8 cellular contexts compared by ENCODE assay signal in genomic region chr12:45726594-45727300, GRCh38. TPM values are rescaled to one million over a fixed set of nuclear protein-coding genes. Genes with fewer than 3 reads are reported as not detected.
DNase-seq lines count a peak whose midpoint lies in the region; ATAC-seq, FAIRE-seq and TF ChIP-seq lines count a peak whose summit lies in the region.

No MANE protein-coding gene starts in this region.

- H3K4me1 ChIP-seq in SK-N-SH (ENCODE audit: control insufficient read depth in 1 of 2, insufficient read depth in 2 of 2, low read depth in 1 of 2, low read length in 1 of 2) (peaks cover 2 to 10% of the 10 kb centered on the region in 2 experiments; a peak in 3 of 4 replicates), small intestine (ENCODE audit: control insufficient read depth in 2 of 2, insufficient read depth in 1 of 2, low read depth in 1 of 2, low read length in 1 of 2) (peaks cover 0 to 2% of the 10 kb centered on the region in 2 donors)

- H3K27me3 ChIP-seq in H7 (ENCODE audit: control insufficient read depth, insufficient read depth, low read length), result no peaks in the 10 kb centered on the region
- H3K27me3 ChIP-seq in SK-N-SH (ENCODE audit: insufficient read depth), result no peaks in the 10 kb centered on the region
- H3K27me3 ChIP-seq in small intestine (ENCODE audit: control insufficient read depth in 2 of 2, insufficient read depth in 2 of 2, low read length in 2 of 2), result no peaks in the 10 kb centered on the region

- no peaks in the 10 kb centered on the region for H3K36me3 ChIP-seq in H7 (replicated peaks; ENCODE audit: control insufficient read depth, insufficient read depth, low read length)
- H3K36me3 ChIP-seq in SK-N-SH (replicated peaks in 1 of 2; ENCODE audit: control insufficient read depth in 1 of 2, insufficient read depth in 2 of 2, low read length in 1 of 2), result no peaks in the 10 kb centered on the region
- no peaks in the 10 kb centered on the region for H3K36me3 ChIP-seq in small intestine (ENCODE audit: control insufficient read depth in 2 of 2, insufficient read depth in 2 of 2, low read length in 2 of 2)

- H3K79me2 ChIP-seq in SK-N-SH (ENCODE audit: insufficient read depth), result peaks cover 58% of the 10 kb centered on the region

- peaks cover 35% of the 10 kb centered on the region for H3F3A ChIP-seq in SK-N-SH (replicated peaks; ENCODE audit: insufficient read depth)

- DNase-seq in AG04449 (ENCODE audit: low read depth, low spot score) (no peak), H7 (peak; percentile 57), SK-N-SH (peak; percentile 55), iPS-NIHi7 (ENCODE audit: extremely low spot score) (peak; percentile 35), small intestine (peak; percentile 9)

- no peak for FAIRE-seq in small intestine (lab: Jason Lieb, UNC)

- H4K20me1 ChIP-seq in SK-N-SH (ENCODE audit: insufficient read depth), result peaks cover 11% of the 10 kb centered on the region

- TF ChIP-seq RAD21 in SK-N-SH (IDR thresholded peaks at IDR 0.05; ENCODE audit: low read length), result no peak

- H3K9ac ChIP-seq in SK-N-SH, result peak overlapping the region; percentile 97

- CTCF ChIA-PET in AG04449 (lab: Yijun Ruan, JAX), result interaction anchor here (0.7 to 4.0 kb wide), 12 partner anchors 11 to 556 kb away, joined by 3 to 50 read pairs (median 5); no protein-coding TSS in a partner anchor
- CTCF ChIA-PET in SK-N-SH (lab: Yijun Ruan, JAX), result interaction anchor here (0.6 to 9.2 kb wide), 23 partner anchors 11 to 595 kb away, joined by 3 to 70 read pairs (median 5); partner anchors contain the start of genes ANO6 and SCAF11

- H3K9me3 ChIP-seq in SK-N-SH, result no peaks in the 10 kb centered on the region
- no peaks in the 10 kb centered on the region for H3K9me3 ChIP-seq in small intestine (ENCODE audit: control insufficient read depth, low read depth)

- H3K4me3 ChIP-seq in AG04449 (ENCODE audit: low read depth, low read length) (peak overlapping the region; percentile 78), H7 (ENCODE audit: insufficient read depth, low read depth, low read length) (peak overlapping the region; percentile 90), SK-N-SH (ENCODE audit: low read depth in 2 of 2, low read length in 1 of 2) (peak overlapping the region; percentile 90 to 93), small intestine (ENCODE audit: low read depth in 1 of 2, low read length in 2 of 2) (peak overlapping the region; percentile 72 to 86)

- no peak for ATAC-seq in GM21447 (IDR thresholded peaks at IDR 0.05; ENCODE audit: unreplicated experiment)
- ATAC-seq in GM21367 (IDR thresholded peaks at IDR 0.05; ENCODE audit: unreplicated experiment), result no peak

- POLR2A ChIA-PET in AG04449 (lab: Yijun Ruan, JAX), result interaction anchor here (0.8 to 1.7 kb wide), 4 partner anchors 179 to 511 kb away, joined by 3 to 8 read pairs (median 3); partner anchors contain the start of gene ANO6
- POLR2A ChIA-PET in SK-N-SH (lab: Yijun Ruan, JAX), result interaction anchor here (1.1 to 2.7 kb wide), 2 partner anchors 13 to 511 kb away, joined by 3 to 8 read pairs; partner anchors contain the start of gene ANO6

- no peaks in the 10 kb centered on the region for H3K9me3 Mint-ChIP-seq in brain

- no peaks in the 10 kb centered on the region for H3K9me2 ChIP-seq in SK-N-SH

- peaks cover 19% of the 10 kb centered on the region for H3K27me3 Mint-ChIP-seq in brain

- H3K4me3 Mint-ChIP-seq in brain, result peak overlapping the region; percentile 97 to 100 (median 99)

- H2AFZ ChIP-seq in SK-N-SH (ENCODE audit: low read depth), result peak overlapping the region; percentile 96

- no peak for TF ChIP-seq EP300 in SK-N-SH (IDR thresholded peaks at IDR 0.05; ENCODE audit: borderline replicate concordance in 1 of 2, low read depth in 1 of 2, low read length in 1 of 2)

- H3K27ac ChIP-seq in SK-N-SH (ENCODE audit: low read depth in 2 of 2, low read length in 1 of 2) (peak overlapping the region; percentile 94 to 99), small intestine (ENCODE audit: low read depth in 1 of 2, low read length in 1 of 2) (peak overlapping the region; percentile 93 to 99)

- H3K4me1 Mint-ChIP-seq in brain, result peaks cover 38% of the 10 kb centered on the region

- peaks cover 5% of the 10 kb centered on the region for H3K36me3 Mint-ChIP-seq in brain

- H3K27ac Mint-ChIP-seq in brain, result peak overlapping the region; percentile 90 to 100 (median 100)

- TF ChIP-seq CTCF in AG04449 (IDR thresholded peaks at IDR 0.05; ENCODE audit: insufficient read depth, low read length, missing control alignments) (no peak), SK-N-SH (IDR thresholded peaks at IDR 0.05) (0 out of 2 replicates have a peak, but pooled peaks have one; percentile 2), brain (conservative IDR thresholded peaks at IDR 0.05) (no peak)

- 1% methylated on average over 30 of the region's 42 CpGs for WGBS in SK-N-SH (ENCODE audit: low lambda C conversion rate)
- 0% methylated on average over 42 of the region's 42 CpGs for WGBS in small intestine, 3 donors

- peak overlapping the region; percentile 86 for H3K4me2 ChIP-seq in SK-N-SH

TF ChIP-seq in SK-N-SH, 30 proteins besides CTCF, POLR2A, EP300 and RAD21:
- TF ChIP-seq MEF2A (IDR thresholded peaks at IDR 0.05; ENCODE audit: borderline replicate concordance, low read depth) (no peak), TAF1 (IDR thresholded peaks at IDR 0.05; ENCODE audit: borderline replicate concordance, low read depth, low read length) (no peak), MAX (IDR thresholded peaks at IDR 0.05; ENCODE audit: low read depth) (no peak; the same call in 1 of the 2 replicates), REST (IDR thresholded peaks at IDR 0.05; ENCODE audit: low read depth, low read length) (no peak), YY1 (IDR thresholded peaks at IDR 0.05; ENCODE audit: low read depth) (no peak; the same call in 1 of the 2 replicates), USF1 (IDR thresholded peaks at IDR 0.05; ENCODE audit: borderline replicate concordance, low read depth) (no peak), JUND (IDR thresholded peaks at IDR 0.05) (no peak), TEAD4 (IDR thresholded peaks at IDR 0.05; ENCODE audit: borderline replicate concordance, insufficient read depth) (no peak), EZH2phosphoT487 (IDR thresholded peaks at IDR 0.05; ENCODE audit: borderline replicate concordance, low read depth) (no peak), SIN3A (IDR thresholded peaks at IDR 0.05; ENCODE audit: borderline replicate concordance, low read depth, low read length) (no peak), NFIC (IDR thresholded peaks at IDR 0.05; ENCODE audit: borderline replicate concordance) (no peak; the same call in 1 of the 2 replicates)
TF ChIP-seq in SK-N-SH: peak in this region for 0.

RNA-seq across cellular contexts. Expression of gene ARID2, which starts 2.8 kb away (rescaled TPM):
- total RNA-seq in H7 (2014; rRNA removed; shearing (Covaris generic)), result 20.4 and 32.3 TPM in 2 replicates
- polyA plus RNA-seq in SK-N-SH (2012; rRNA removed) (5.9 and 8.0 TPM in 2 replicates), brain (ENCODE audit: insufficient read depth, low read depth, low replicate concordance) (8.6 TPM), small intestine (1 to 10 TPM; 5.1 to 6.7 (median 5.3) TPM)
- polyA plus RNA-seq in SK-N-SH (2012; cell fraction: cytosol; rRNA removed), result 5.7 and 6.6 TPM in 2 replicates
- polyA plus RNA-seq in SK-N-SH (2012; cell fraction: nucleus; rRNA removed), result 6.1 and 15.6 TPM in 2 replicates
